ENCODE assay signal across 10 cellular contexts in genomic region chr13:108496364-108497215, GRCh38.
DNase-seq lines count a peak whose midpoint lies in the region; ATAC-seq and TF ChIP-seq lines count a peak whose summit lies in the region.
"Had no signal": no experiment of that assay in that cellular context is flagged by ENCODE, and none has a peak within 500 bp of the region (broad histone marks: within the 10 kb centered on the region; RNA-seq: fewer than 3 reads in every experiment).

No MANE protein-coding gene starts in this region.

- H3K4me1 ChIP-seq in HUES6 (ENCODE audit: control insufficient read depth, insufficient read depth, low read length) = peaks cover 9% of the 10 kb centered on the region; the same call in 1 of the 2 replicates

- H3K27me3 ChIP-seq in HUES6 (ENCODE audit: control insufficient read depth, insufficient read depth, low read length) = peaks cover 63% of the 10 kb centered on the region

- H3K27me3 Mint-ChIP-seq in activated CD4-positive, alpha-beta memory T cell treated with anti-CD3 and anti-CD28 coated beads, Interleukin-2, amount 10 ng/mL, durations not matched to agents 7 days and 5 days = peaks cover 31% of the 10 kb centered on the region

- no peak overlapping the region for H3K27ac ChIP-seq in HUES6 (ENCODE audit: low read depth, low read length)

- H3K9me3 Mint-ChIP-seq in activated CD4-positive, alpha-beta memory T cell treated with anti-CD3 and anti-CD28 coated beads, Interleukin-2, amount 10 ng/mL, durations not matched to agents 7 days and 5 days = no peaks in the 10 kb centered on the region

- H3K4me3 ChIP-seq in HUES6 (ENCODE audit: low read depth, low read length) (peak overlapping the region; percentile 82), retinal pigment epithelial cell (ENCODE audit: low read length) (peak overlapping the region; percentile 63)

- CTCF ChIA-PET in activated CD4-positive, alpha-beta memory T cell treated with anti-CD3 and anti-CD28 coated beads, Interleukin-2, amount 10 ng/mL, durations not matched to agents 7 days and 5 days (lab: Charles Lee) = interaction anchor here (1.4 kb wide), 1 partner anchor 11 kb away, joined by 3 read pairs; no protein-coding TSS in a partner anchor

- ATAC-seq in GM21367 (IDR thresholded peaks at IDR 0.05; ENCODE audit: unreplicated experiment) = no peak

- POLR2A ChIA-PET in activated CD4-positive, alpha-beta memory T cell treated with anti-CD3 and anti-CD28 coated beads, Interleukin-2, amount 10 ng/mL, durations not matched to agents 7 days and 5 days (lab: Charles Lee) = no interaction called here

- H3K36me3 Mint-ChIP-seq in activated CD4-positive, alpha-beta memory T cell treated with anti-CD3 and anti-CD28 coated beads, Interleukin-2, amount 10 ng/mL, durations not matched to agents 7 days and 5 days (ENCODE audit: low read depth) = no peaks in the 10 kb centered on the region

- no peak overlapping the region for H3K27ac Mint-ChIP-seq in activated CD4-positive, alpha-beta memory T cell treated with anti-CD3 and anti-CD28 coated beads, Interleukin-2, amount 10 ng/mL, durations not matched to agents 7 days and 5 days

- H3K9me3 ChIP-seq in HUES6 (ENCODE audit: control insufficient read depth, insufficient read depth, low read depth, low read length) = no peaks in the 10 kb centered on the region

- H3K36me3 ChIP-seq in HUES6 (ENCODE audit: control insufficient read depth, insufficient read depth, low read length) = no peaks in the 10 kb centered on the region

- H3K4me1 Mint-ChIP-seq in activated CD4-positive, alpha-beta memory T cell treated with anti-CD3 and anti-CD28 coated beads, Interleukin-2, amount 10 ng/mL, durations not matched to agents 7 days and 5 days = peaks cover 12% of the 10 kb centered on the region

- no peak for TF ChIP-seq CTCF in retinal pigment epithelial cell (conservative IDR thresholded peaks at IDR 0.05; ENCODE audit: low read depth, low read length)

- H3K9ac ChIP-seq in HUES6 (ENCODE audit: low read length) = peak overlapping the region; percentile 5

- no peak for DNase-seq in activated CD4-positive, alpha-beta memory T cell treated with anti-CD3 and anti-CD28 coated beads, Interleukin-2, amount 10 ng/mL, durations not matched to agents 7 days and 5 days
- DNase-seq in fibroblast of peridontal ligament (ENCODE audit: extremely low read depth) (peak; percentile 1), retinal pigment epithelial cell (ENCODE audit: low read depth) (no peak), SW480 (ENCODE audit: low spot score) (no peak), cerebellum (ENCODE audit: low spot score) (no peak), NOMO-1 (lab: John Stamatoyannopoulos, UW; ENCODE audit: unreplicated experiment in 2 of 2) (no peak)
- DNase-seq: activated CD4-positive, alpha-beta T cell treated with anti-CD3 and anti-CD28 coated beads, Interleukin-2, amount 50 U/mL, for 4 hours; NCI-H82 had no signal

- peak overlapping the region; percentile 57 for H3K4me3 Mint-ChIP-seq in activated CD4-positive, alpha-beta memory T cell treated with anti-CD3 and anti-CD28 coated beads, Interleukin-2, amount 10 ng/mL, durations not matched to agents 7 days and 5 days
